In genomic region chr4:57109847-57110634, GRCh38 we compare ENCODE assay signal across 8 cellular contexts. TPM values are rescaled to one million over a fixed set of nuclear protein-coding genes. Genes with fewer than 3 reads are reported as not detected.
DNase-seq lines count a peak whose midpoint lies in the region; ATAC-seq and TF ChIP-seq lines count a peak whose summit lies in the region.

IGFBP7 (minus strand) TSS chr4:57110385; CDS start chr4:57110351, 34 bp downstream.

- H3K27me3 Mint-ChIP-seq in T-helper 1 cell treated with Interleukin-12 subunit alpha and Interleukin-12 subunit beta and Interleukin-4 antibody, amounts not matched to agents 30 μg/mL and 1 μg/mL, for 36 hours (ENCODE audit: low read depth), result peaks cover 82% of the 10 kb centered on the region

- H3K27ac ChIP-seq in tibial nerve, result peak within 1 kb of the TSS; percentile 87 to 98 (median 90)

- peak; percentile 65 for DNase-seq in SKM-1 treated with dmso at 0.1 percent for 144 hours (lab: John Stamatoyannopoulos, UW; ENCODE audit: unreplicated experiment)
- no peak for DNase-seq in SKM-1 (lab: John Stamatoyannopoulos, UW; ENCODE audit: unreplicated experiment)
- DNase-seq in epithelial cell of esophagus (ENCODE audit: low read depth), result peak; percentile 57
- no peak for DNase-seq in mesenteric fat pad (ENCODE audit: low spot score)
- DNase-seq in tibial nerve (ENCODE audit: low spot score in 2 of 2), result peak in 1 of 2 donors; percentile 53
- no peak for DNase-seq in NCI-H1436 (lab: John Stamatoyannopoulos, UW)

- no peak for TF ChIP-seq CTCF in epithelial cell of esophagus (IDR thresholded peaks at IDR 0.05; ENCODE audit: insufficient read depth, low read depth, low read length, missing control alignments)
- peak in 1 of 5 experiments; percentile 34 for TF ChIP-seq CTCF in tibial nerve (IDR thresholded peaks at IDR 0.05)

- peak; percentile 30 for ATAC-seq in HG02981 (IDR thresholded peaks at IDR 0.05; ENCODE audit: unreplicated experiment)

- H3K4me1 ChIP-seq in tibial nerve, result peaks cover 0 to 35% (median 7%) of the 10 kb centered on the region in 4 donors

- peak; percentile 54 to 83 for TF ChIP-seq POLR2A in tibial nerve (IDR thresholded peaks at IDR 0.05)

- no peaks in the 10 kb centered on the region for H3K36me3 Mint-ChIP-seq in T-helper 1 cell treated with Interleukin-12 subunit alpha and Interleukin-12 subunit beta and Interleukin-4 antibody, amounts not matched to agents 30 μg/mL and 1 μg/mL, for 36 hours (ENCODE audit: low read depth)

- H3K9me3 Mint-ChIP-seq in T-helper 1 cell treated with Interleukin-12 subunit alpha and Interleukin-12 subunit beta and Interleukin-4 antibody, amounts not matched to agents 30 μg/mL and 1 μg/mL, for 36 hours, result no peaks in the 10 kb centered on the region

- no peaks in the 10 kb centered on the region for H3K9me3 ChIP-seq in tibial nerve

- no peaks in the 10 kb centered on the region for H3K36me3 ChIP-seq in tibial nerve

- WGBS in tibial nerve, 2 donors, result 0% methylated on average over 37 to 62 of the region's 101 CpGs

- H3K27me3 ChIP-seq in tibial nerve, result no peaks in the 10 kb centered on the region

- peak within 1 kb of the TSS; percentile 51 for H3K4me3 ChIP-seq in epithelial cell of esophagus (ENCODE audit: low read length)
- H3K4me3 ChIP-seq in tibial nerve, result peak within 1 kb of the TSS; percentile 66 to 89 (median 78)

- H3K4me3 Mint-ChIP-seq in T-helper 1 cell treated with Interleukin-12 subunit alpha and Interleukin-12 subunit beta and Interleukin-4 antibody, amounts not matched to agents 30 μg/mL and 1 μg/mL, for 36 hours, result peak within 1 kb of the TSS; percentile 74

- peaks cover 9% of the 10 kb centered on the region for H3K4me1 Mint-ChIP-seq in T-helper 1 cell treated with Interleukin-12 subunit alpha and Interleukin-12 subunit beta and Interleukin-4 antibody, amounts not matched to agents 30 μg/mL and 1 μg/mL, for 36 hours (ENCODE audit: low read depth)

- peak in 1 of 2 donors; percentile 56 for TF ChIP-seq EP300 in tibial nerve (IDR thresholded peaks at IDR 0.05)

- no peak within 1 kb of the TSS for H3K27ac Mint-ChIP-seq in T-helper 1 cell treated with Interleukin-12 subunit alpha and Interleukin-12 subunit beta and Interleukin-4 antibody, amounts not matched to agents 30 μg/mL and 1 μg/mL, for 36 hours

RNA-seq across cellular contexts. Expression of gene IGFBP7, which starts in this region (rescaled TPM):
- 558 TPM for total RNA-seq in mesenteric fat pad
- total RNA-seq in tibial nerve, result 1,000 to 10,000 TPM; 1,415 to 3,184 (median 2,179) TPM

Comparison
In these comparisons a context has a peak if more than half of its experiments do, and no peak if none do; other contexts are left out.
1. DNase-seq: peak in SKM-1 treated with dmso at 0.1 percent for 144 hours (single experiment) and epithelial cell of esophagus (single experiment); none in SKM-1 (single experiment), mesenteric fat pad (single experiment) and NCI-H1436 (single experiment).